Comparison of ENCODE assay signal across 8 cellular contexts in genomic region chr5:179697993-179698934, GRCh38. TPM values are rescaled to one million over a fixed set of nuclear protein-coding genes. Genes with fewer than 3 reads are reported as not detected.
DNase-seq lines count a peak whose midpoint lies in the region; ATAC-seq and TF ChIP-seq lines count a peak whose summit lies in the region.

No MANE protein-coding gene starts in this region.

- H3K27ac Mint-ChIP-seq in CD4-positive, alpha-beta memory T cell, result peak overlapping the region; percentile 97 to 100 (median 99)
- H3K27ac Mint-ChIP-seq in activated CD4-positive, alpha-beta memory T cell treated with anti-CD3 and anti-CD28 coated beads, Interleukin-2, amount 10 ng/mL, durations not matched to agents 7 days and 5 days, result peak overlapping the region; percentile 98

- no peak for TF ChIP-seq CTCF in lower lobe of right lung (IDR thresholded peaks at IDR 0.05)

- H3K36me3 Mint-ChIP-seq in CD4-positive, alpha-beta memory T cell, result peaks cover 10 to 23% of the 10 kb centered on the region in 2 donors
- peaks cover 39% of the 10 kb centered on the region for H3K36me3 Mint-ChIP-seq in activated CD4-positive, alpha-beta memory T cell treated with anti-CD3 and anti-CD28 coated beads, Interleukin-2, amount 10 ng/mL, durations not matched to agents 7 days and 5 days (ENCODE audit: low read depth)

- peak; percentile 99 for DNase-seq in CD4-positive, alpha-beta memory T cell
- DNase-seq in HK-2 (ENCODE audit: unreplicated experiment), result peak; percentile 97
- peak; percentile 96 for DNase-seq in NCI-H82 treated with DMSO at 0.1 percent for 48 hours (lab: John Stamatoyannopoulos, UW; ENCODE audit: unreplicated experiment)
- peak; percentile 99 for DNase-seq in activated CD4-positive, alpha-beta memory T cell treated with anti-CD3 and anti-CD28 coated beads, Interleukin-2, amount 10 ng/mL, durations not matched to agents 7 days and 5 days
- peak; percentile 99 for DNase-seq in lower lobe of right lung
- peak; percentile 94 to 97 (median 96) for DNase-seq in stimulated activated CD4-positive, alpha-beta T cell treated with anti-CD3 and anti-CD28 coated beads, TNF-alpha, amount 100 ng/mL, for 1 hour (ENCODE audit: low read depth in 3 of 3, low spot score in 1 of 3)

- WGBS in ectodermal cell, 2 experiments, result 3% methylated on average over 72 of the region's 72 CpGs

- intact Hi-C loops in CD4-positive, alpha-beta memory T cell (cut with micrococcal nuclease), result loop anchor here (1.0 to 2.0 kb wide), 6 partner anchors 20 to 148 kb away; partner anchors contain the start of genes HNRNPH1, MAML1, RUFY1 and SQSTM1
- intact Hi-C loops in lower lobe of right lung (cut with DNase I), result no loop called here

- H3K27me3 Mint-ChIP-seq in CD4-positive, alpha-beta memory T cell, result no peaks in the 10 kb centered on the region
- H3K27me3 Mint-ChIP-seq in activated CD4-positive, alpha-beta memory T cell treated with anti-CD3 and anti-CD28 coated beads, Interleukin-2, amount 10 ng/mL, durations not matched to agents 7 days and 5 days, result no peaks in the 10 kb centered on the region

- peak overlapping the region; percentile 91 to 97 (median 95) for H3K4me3 Mint-ChIP-seq in CD4-positive, alpha-beta memory T cell
- H3K4me3 Mint-ChIP-seq in activated CD4-positive, alpha-beta memory T cell treated with anti-CD3 and anti-CD28 coated beads, Interleukin-2, amount 10 ng/mL, durations not matched to agents 7 days and 5 days, result peak overlapping the region; percentile 99

- H3K27ac ChIP-seq in CD4-positive, alpha-beta memory T cell (ENCODE audit: low read depth, low read length), result peak overlapping the region; percentile 95
- H3K27ac ChIP-seq in ectodermal cell (ENCODE audit: insufficient read depth, low read depth, low read length, poor library complexity, severe bottlenecking) (peak overlapping the region; percentile 94), lower lobe of right lung (peak overlapping the region; percentile 99)

- H3K9me3 ChIP-seq in CD4-positive, alpha-beta memory T cell (ENCODE audit: control insufficient read depth in 1 of 2, low read length in 2 of 2), result no peaks in the 10 kb centered on the region
- H3K9me3 ChIP-seq in ectodermal cell (ENCODE audit: control insufficient read depth, low read length), result no peaks in the 10 kb centered on the region
- H3K9me3 ChIP-seq in lower lobe of right lung, result no peaks in the 10 kb centered on the region

- H3K36me3 ChIP-seq in CD4-positive, alpha-beta memory T cell (ENCODE audit: insufficient read depth, low read length), result peaks cover 3% of the 10 kb centered on the region
- H3K36me3 ChIP-seq in ectodermal cell (ENCODE audit: control insufficient read depth, insufficient read depth, low read length), result peaks cover 15% of the 10 kb centered on the region
- H3K36me3 ChIP-seq in lower lobe of right lung, result peaks cover 2% of the 10 kb centered on the region

- H3K27me3 ChIP-seq in CD4-positive, alpha-beta memory T cell (ENCODE audit: insufficient read depth, low read length), result no peaks in the 10 kb centered on the region
- H3K27me3 ChIP-seq in ectodermal cell (ENCODE audit: control insufficient read depth, insufficient read depth, low read length, poor library complexity, severe bottlenecking), result no peaks in the 10 kb centered on the region
- H3K27me3 ChIP-seq in lower lobe of right lung (ENCODE audit: low read depth), result no peaks in the 10 kb centered on the region

- peak; percentile 87 for ATAC-seq in GM19455 (IDR thresholded peaks at IDR 0.05; ENCODE audit: unreplicated experiment)
- peak; percentile 98 to 99 for ATAC-seq in lower lobe of right lung

- peak overlapping the region; percentile 76 to 93 for H3K4me3 ChIP-seq in CD4-positive, alpha-beta memory T cell (ENCODE audit: low read length in 2 of 2)
- H3K4me3 ChIP-seq in ectodermal cell (ENCODE audit: insufficient read depth, low read depth, low read length) (peak overlapping the region; percentile 84), lower lobe of right lung (peak overlapping the region; percentile 83)

- CTCF ChIA-PET in CD4-positive, alpha-beta memory T cell (lab: Charles Lee; ENCODE audit: partially characterized antibody), result interaction anchor here (0.7 to 2.8 kb wide), 4 partner anchors 20 to 103 kb away, joined by 3 to 23 read pairs (median 4); partner anchors contain the start of genes HNRNPH1 and MAML1
- CTCF ChIA-PET in activated CD4-positive, alpha-beta memory T cell treated with anti-CD3 and anti-CD28 coated beads, Interleukin-2, amount 10 ng/mL, durations not matched to agents 7 days and 5 days (lab: Charles Lee), result interaction anchor here (0.6 to 1.0 kb wide), 2 partner anchors 34 to 84 kb away, joined by 3 read pairs; no protein-coding TSS in a partner anchor

- peaks cover 24 to 63% (median 42%) of the 10 kb centered on the region in 4 donors for H3K4me1 Mint-ChIP-seq in CD4-positive, alpha-beta memory T cell
- peaks cover 40% of the 10 kb centered on the region for H3K4me1 Mint-ChIP-seq in activated CD4-positive, alpha-beta memory T cell treated with anti-CD3 and anti-CD28 coated beads, Interleukin-2, amount 10 ng/mL, durations not matched to agents 7 days and 5 days

- POLR2A ChIA-PET in CD4-positive, alpha-beta memory T cell (lab: Charles Lee; ENCODE audit: partially characterized antibody), result interaction anchor here (1.4 to 6.1 kb wide), 5 partner anchors 19 to 75 kb away, joined by 4 to 71 read pairs (median 18); partner anchors contain the start of genes HNRNPH1 and MAML1
- POLR2A ChIA-PET in activated CD4-positive, alpha-beta memory T cell treated with anti-CD3 and anti-CD28 coated beads, Interleukin-2, amount 10 ng/mL, durations not matched to agents 7 days and 5 days (lab: Charles Lee), result interaction anchor here (0.8 to 8.2 kb wide), 11 partner anchors 9 to 147 kb away, joined by 3 to 87 read pairs (median 7); partner anchors contain the start of genes CBY3, HNRNPH1, MAML1 and RUFY1

- no peaks in the 10 kb centered on the region for H3K9me3 Mint-ChIP-seq in CD4-positive, alpha-beta memory T cell
- no peaks in the 10 kb centered on the region for H3K9me3 Mint-ChIP-seq in activated CD4-positive, alpha-beta memory T cell treated with anti-CD3 and anti-CD28 coated beads, Interleukin-2, amount 10 ng/mL, durations not matched to agents 7 days and 5 days

- peaks cover 46% of the 10 kb centered on the region for H3K4me1 ChIP-seq in CD4-positive, alpha-beta memory T cell (ENCODE audit: insufficient read depth, low read length)
- H3K4me1 ChIP-seq in ectodermal cell (ENCODE audit: control insufficient read depth, insufficient read depth, low read length) (peaks cover 7% of the 10 kb centered on the region), lower lobe of right lung (peaks cover 31% of the 10 kb centered on the region)

RNA-seq across cellular contexts. Expression of gene CANX, which starts 0.5 kb away (rescaled TPM):
- total RNA-seq in CD4-positive, alpha-beta memory T cell, result 100 to 1,000 TPM; 377 to 417 TPM
- 100 to 1,000 TPM; 259 to 394 TPM for polyA plus RNA-seq in CD4-positive, alpha-beta memory T cell
- total RNA-seq in activated CD4-positive, alpha-beta memory T cell treated with anti-CD3 and anti-CD28 coated beads, Interleukin-2, amount 10 ng/mL, durations not matched to agents 7 days and 5 days, result 100 to 1,000 TPM; 418 to 428 TPM
- 296 TPM for polyA plus RNA-seq in ectodermal cell (2013, experiment 1 of 4)
- polyA plus RNA-seq in ectodermal cell (2013, experiment 2 of 4), result 266 TPM
- polyA plus RNA-seq in ectodermal cell (2013, experiment 3 of 4), result 187 TPM
- 202 TPM for polyA plus RNA-seq in ectodermal cell (2013, experiment 4 of 4)
- total RNA-seq in lower lobe of right lung, result 603 TPM

RNA-seq across cellular contexts. Expression of gene CBY3, which starts 17.4 kb away (rescaled TPM):
- under 1 TPM; 0.58 to 0.76 TPM for total RNA-seq in CD4-positive, alpha-beta memory T cell
- polyA plus RNA-seq in CD4-positive, alpha-beta memory T cell, result under 1 TPM; 0.36 to 0.56 TPM
- total RNA-seq in activated CD4-positive, alpha-beta memory T cell treated with anti-CD3 and anti-CD28 coated beads, Interleukin-2, amount 10 ng/mL, durations not matched to agents 7 days and 5 days, result under 1 TPM in 1 of 2 experiments, not detected in 1; 0.68 TPM
- 0.57 TPM for polyA plus RNA-seq in ectodermal cell (2013, experiment 1 of 4)
- not detected for polyA plus RNA-seq in ectodermal cell (2013, experiment 2 of 4)
- 0.37 TPM for polyA plus RNA-seq in ectodermal cell (2013, experiment 3 of 4)
- not detected for polyA plus RNA-seq in ectodermal cell (2013, experiment 4 of 4)
- total RNA-seq in lower lobe of right lung, result not detected

RNA-seq across cellular contexts. Expression of gene MAML1, which starts 34.4 kb away (rescaled TPM):
- 10 to 100 TPM; 52.4 to 56.5 TPM for total RNA-seq in CD4-positive, alpha-beta memory T cell
- 10 to 100 TPM in 1 of 2 donors, 1 to 10 TPM in 1; 1.5 to 10.9 TPM for polyA plus RNA-seq in CD4-positive, alpha-beta memory T cell
- total RNA-seq in activated CD4-positive, alpha-beta memory T cell treated with anti-CD3 and anti-CD28 coated beads, Interleukin-2, amount 10 ng/mL, durations not matched to agents 7 days and 5 days, result 10 to 100 TPM; 33.3 to 35.2 TPM
- polyA plus RNA-seq in ectodermal cell (2013, experiment 1 of 4), result 57.2 TPM
- polyA plus RNA-seq in ectodermal cell (2013, experiment 2 of 4), result 52.8 TPM
- polyA plus RNA-seq in ectodermal cell (2013, experiment 3 of 4), result 41.9 TPM
- polyA plus RNA-seq in ectodermal cell (2013, experiment 4 of 4), result 47.6 TPM
- 27.8 TPM for total RNA-seq in lower lobe of right lung

Comparison
In these comparisons a context has a peak if more than half of its experiments do, and no peak if none do; other contexts are left out.
1. Peak in every context shown above with its lines: DNase-seq, ATAC-seq, H3K4me3 ChIP-seq and H3K27ac ChIP-seq.